13 cellular contexts compared by ENCODE assay signal in genomic region chr4:7507381-7507780, GRCh38.
"Had no signal": no experiment of that assay in that cellular context is flagged by ENCODE, and none has a peak within 500 bp of the region (broad histone marks: within the 10 kb centered on the region; RNA-seq: fewer than 3 reads in every experiment).

No MANE protein-coding gene starts in this region.

- DNase-seq: activated B cell treated with CpG ODN at 0.5 μM for 24 hours; activated CD4-positive, alpha-beta T cell treated with anti-CD3 and anti-CD28 coated beads, Interleukin-2, amount 50 U/mL, for 1 hour; activated naive CD4-positive, alpha-beta T cell treated with anti-CD3 and anti-CD28 coated beads for 36 hours; islet precursor cell; naive thymus-derived CD4-positive, alpha-beta T cell; nucleus accumbens; posterior cingulate gyrus; retina; thyroid gland; uterus had no signal

- H3K36me3 Mint-ChIP-seq: naive thymus-derived CD4-positive, alpha-beta T cell had no signal

- H3K9me3 ChIP-seq: thyroid gland, uterus had no signal

- H3K27ac ChIP-seq: hepatocyte, thyroid gland, uterus had no signal

- H3K4me2 ChIP-seq: hepatocyte had no signal

- H3K4me1 Mint-ChIP-seq: naive thymus-derived CD4-positive, alpha-beta T cell had no signal

- H3K9me3 Mint-ChIP-seq: activated B cell treated with CpG ODN at 0.5 μM for 24 hours; activated naive CD4-positive, alpha-beta T cell treated with anti-CD3 and anti-CD28 coated beads for 36 hours; stimulated activated effector memory CD8-positive, alpha-beta T cell treated with anti-CD3 and anti-CD28 coated beads, Interleukin-12 subunit alpha, Interleukin-12 subunit beta, amount 100 ng/mL, for 72 hours had no signal

- H2AFZ ChIP-seq: hepatocyte had no signal

- H3K36me3 ChIP-seq: thyroid gland, uterus had no signal

- H3K27me3 ChIP-seq: hepatocyte, thyroid gland, uterus had no signal

- H3K4me1 ChIP-seq: thyroid gland, uterus had no signal

- H3K27ac Mint-ChIP-seq: activated B cell treated with CpG ODN at 0.5 μM for 24 hours; activated naive CD4-positive, alpha-beta T cell treated with anti-CD3 and anti-CD28 coated beads for 36 hours; naive thymus-derived CD4-positive, alpha-beta T cell; stimulated activated effector memory CD8-positive, alpha-beta T cell treated with anti-CD3 and anti-CD28 coated beads, Interleukin-12 subunit alpha, Interleukin-12 subunit beta, amount 100 ng/mL, for 72 hours had no signal

- H3K4me3 ChIP-seq: hepatocyte, thyroid gland, uterus had no signal

- H3K4me3 Mint-ChIP-seq: activated B cell treated with CpG ODN at 0.5 μM for 24 hours; activated naive CD4-positive, alpha-beta T cell treated with anti-CD3 and anti-CD28 coated beads for 36 hours; stimulated activated effector memory CD8-positive, alpha-beta T cell treated with anti-CD3 and anti-CD28 coated beads, Interleukin-12 subunit alpha, Interleukin-12 subunit beta, amount 100 ng/mL, for 72 hours had no signal

- H3K79me2 ChIP-seq: hepatocyte had no signal

- ATAC-seq: left lobe of liver; naive thymus-derived CD4-positive, alpha-beta T cell; stimulated activated effector memory CD8-positive, alpha-beta T cell treated with anti-CD3 and anti-CD28 coated beads, Interleukin-12 subunit alpha, Interleukin-12 subunit beta, amount 100 ng/mL, for 72 hours had no signal
